29 cellular contexts compared by ENCODE assay signal in the genomic region with DNA sequence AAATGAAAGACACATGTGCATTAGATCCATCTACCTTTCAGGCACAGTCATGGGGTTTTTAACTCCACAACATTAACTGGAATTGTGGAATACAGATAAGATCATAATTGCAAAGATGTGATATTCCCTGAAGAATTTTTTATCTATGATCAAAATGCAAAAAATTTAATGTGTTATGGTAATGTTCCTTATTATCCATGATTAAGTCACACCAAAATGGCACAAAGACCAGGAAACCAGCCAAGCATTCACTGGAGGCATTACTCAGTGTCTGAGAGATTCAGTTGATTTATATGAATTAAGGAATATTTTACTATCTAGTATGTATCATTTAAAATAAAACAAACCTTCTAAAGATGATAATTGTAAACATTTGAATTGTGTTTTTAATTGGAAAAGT.
DNase-seq lines count a peak whose midpoint lies in the region; ATAC-seq and TF ChIP-seq lines count a peak whose summit lies in the region.
"Had no signal": no experiment of that assay in that cellular context is flagged by ENCODE, and none has a peak within 500 bp of the region (broad histone marks: within the 10 kb centered on the region; RNA-seq: fewer than 3 reads in every experiment).

No MANE protein-coding gene starts in this region.

- H3K36me3 Mint-ChIP-seq in MCF 10A (ENCODE audit: insufficient read depth, unreplicated experiment) = no peaks in the 10 kb centered on the region

- no peaks in the 10 kb centered on the region for H3K9me3 Mint-ChIP-seq in MCF 10A (ENCODE audit: unreplicated experiment)
- H3K9me3 Mint-ChIP-seq: activated naive CD8-positive, alpha-beta T cell treated with anti-CD3 and anti-CD28 coated beads, Interleukin-2, amount 50 U/mL, for 24 hours; memory B cell had no signal

- TF ChIP-seq EP300 in tibial nerve (IDR thresholded peaks at IDR 0.05) = no peak

- no peak for TF ChIP-seq POLR2A in breast epithelium (IDR thresholded peaks at IDR 0.05)
- TF ChIP-seq POLR2A in tibial nerve (IDR thresholded peaks at IDR 0.05) = no peak
- TF ChIP-seq POLR2A in lower leg skin (IDR thresholded peaks at IDR 0.05) = no peak

- DNase-seq in MCF 10A (ENCODE audit: unreplicated experiment) (peak; percentile 11), breast epithelium (ENCODE audit: low spot score in 2 of 2) (no peak), RPMI7951 (ENCODE audit: low read depth) (peak; percentile 2), fibroblast of gingiva (ENCODE audit: low read depth) (peak; percentile 56), tibial nerve (ENCODE audit: low spot score in 2 of 2) (no peak), lower leg skin (ENCODE audit: low spot score in 2 of 2) (no peak)
- DNase-seq: activated CD4-positive, alpha-beta T cell treated with anti-CD3 and anti-CD28 coated beads for 36 hours; activated CD8-positive, alpha-beta memory T cell treated with anti-CD3 and anti-CD28 coated beads for 24 hours; activated gamma-delta T cell treated with Interleukin-2 at 50 U/mL for 16 hours; activated naive CD8-positive, alpha-beta T cell treated with anti-CD3 and anti-CD28 coated beads, Interleukin-2, amount 50 U/mL, for 24 hours; activated T-cell treated with anti-CD3 and anti-CD28 coated beads, Interleukin-2, amount 50 U/mL, for 1 hour; C1 segment of cervical spinal cord; Calu3; DND-41; heart left ventricle; KG1; left colon; NCI-H510A treated with DMSO at 0.1 percent for 48 hours; PC-9; SHP77 treated with DMSO at 0.1 percent for 48 hours; sigmoid colon; stimulated activated CD8-positive, alpha-beta memory T cell treated with anti-CD3 and anti-CD28 coated beads, Interleukin-4, amount 100 ng/mL, for 48 hours; upper lobe of left lung had no signal

- POLR2A ChIA-PET in MCF 10A (lab: Yijun Ruan, JAX) = no interaction called here

- no peak overlapping the region for H3K27ac Mint-ChIP-seq in MCF 10A (ENCODE audit: low read depth, unreplicated experiment)
- H3K27ac Mint-ChIP-seq: activated CD4-positive, alpha-beta T cell treated with anti-CD3 and anti-CD28 coated beads for 36 hours; activated naive CD8-positive, alpha-beta T cell treated with anti-CD3 and anti-CD28 coated beads, Interleukin-2, amount 50 U/mL, for 24 hours; memory B cell had no signal

- H3K4me3 ChIP-seq in breast epithelium = no peak overlapping the region
- no peak overlapping the region for H3K4me3 ChIP-seq in tibial nerve
- no peak overlapping the region for H3K4me3 ChIP-seq in lower leg skin (ENCODE audit: low read depth, poor library complexity, severe bottlenecking)
- H3K4me3 ChIP-seq: coronary artery, esophagus muscularis mucosa, heart left ventricle, PC-9, sigmoid colon, upper lobe of left lung had no signal

- intact Hi-C loops in MCF 10A (cut with micrococcal nuclease) = no loop called here
- intact Hi-C loops in breast epithelium (cut with DNase I; ENCODE audit: low total_unique reads) = no loop called here
- intact Hi-C loops in lower leg skin (cut with DNase I; ENCODE audit: low total_unique reads) = no loop called here

- no TSS peak for BruUV-seq in MCF 10A (replicated peaks; lab: Mats Ljungman, UMichigan)

- no peak for TF ChIP-seq CTCF in MCF 10A (IDR thresholded peaks at IDR 0.05; ENCODE audit: unreplicated experiment)
- no peak for TF ChIP-seq CTCF in breast epithelium (IDR thresholded peaks at IDR 0.05)
- no peak for TF ChIP-seq CTCF in tibial nerve (IDR thresholded peaks at IDR 0.05)
- no peak for TF ChIP-seq CTCF in lower leg skin (IDR thresholded peaks at IDR 0.05)

- H3K9me3 ChIP-seq in breast epithelium = no peaks in the 10 kb centered on the region
- H3K9me3 ChIP-seq in tibial nerve = no peaks in the 10 kb centered on the region
- H3K9me3 ChIP-seq: esophagus muscularis mucosa, heart left ventricle, sigmoid colon, upper lobe of left lung had no signal

- H3K27me3 ChIP-seq in breast epithelium (no peaks in the 10 kb centered on the region), tibial nerve (no peaks in the 10 kb centered on the region)
- H3K27me3 ChIP-seq: esophagus muscularis mucosa, heart left ventricle, sigmoid colon, upper lobe of left lung had no signal

- H3K27ac ChIP-seq in breast epithelium (no peak overlapping the region), tibial nerve (no peak overlapping the region)
- H3K27ac ChIP-seq: 22Rv1, esophagus muscularis mucosa, PC-9, sigmoid colon, upper lobe of left lung had no signal

- H3K36me3 ChIP-seq in breast epithelium = no peaks in the 10 kb centered on the region
- no peaks in the 10 kb centered on the region for H3K36me3 ChIP-seq in tibial nerve
- H3K36me3 ChIP-seq: esophagus muscularis mucosa, heart left ventricle, sigmoid colon, upper lobe of left lung had no signal

- H3K4me1 Mint-ChIP-seq in MCF 10A (ENCODE audit: insufficient read depth, unreplicated experiment) = no peaks in the 10 kb centered on the region
- H3K4me1 Mint-ChIP-seq: activated CD4-positive, alpha-beta T cell treated with anti-CD3 and anti-CD28 coated beads for 36 hours; activated naive CD8-positive, alpha-beta T cell treated with anti-CD3 and anti-CD28 coated beads, Interleukin-2, amount 50 U/mL, for 24 hours; memory B cell had no signal

- H3K27me3 Mint-ChIP-seq in MCF 10A (ENCODE audit: insufficient read depth, unreplicated experiment) = no peaks in the 10 kb centered on the region
- H3K27me3 Mint-ChIP-seq: activated CD4-positive, alpha-beta T cell treated with anti-CD3 and anti-CD28 coated beads for 36 hours; activated naive CD8-positive, alpha-beta T cell treated with anti-CD3 and anti-CD28 coated beads, Interleukin-2, amount 50 U/mL, for 24 hours; memory B cell had no signal

- H3K4me1 ChIP-seq in breast epithelium (no peaks in the 10 kb centered on the region), tibial nerve (no peaks in the 10 kb centered on the region)
- H3K4me1 ChIP-seq: esophagus muscularis mucosa, heart left ventricle, sigmoid colon had no signal

- no peak overlapping the region for H3K4me3 Mint-ChIP-seq in MCF 10A (ENCODE audit: unreplicated experiment)
- H3K4me3 Mint-ChIP-seq: activated CD4-positive, alpha-beta T cell treated with anti-CD3 and anti-CD28 coated beads for 36 hours; activated naive CD8-positive, alpha-beta T cell treated with anti-CD3 and anti-CD28 coated beads, Interleukin-2, amount 50 U/mL, for 24 hours; memory B cell had no signal

- CTCF ChIA-PET in MCF 10A (lab: Yijun Ruan, JAX) = no interaction called here

- ATAC-seq in activated CD4-positive, CD25-positive, alpha-beta regulatory T cell treated with anti-CD3 and anti-CD28 coated beads, Interleukin-2, amount 50 U/mL, for 24 hours = no peak
- ATAC-seq in HG02938 (IDR thresholded peaks at IDR 0.05; ENCODE audit: unreplicated experiment) = no peak
- ATAC-seq: activated CD4-positive, alpha-beta T cell treated with anti-CD3 and anti-CD28 coated beads for 36 hours; activated naive CD8-positive, alpha-beta T cell treated with anti-CD3 and anti-CD28 coated beads, Interleukin-2, amount 50 U/mL, for 24 hours; heart left ventricle; left colon had no signal

Comparison
In these comparisons a context has a peak if more than half of its experiments do, and no peak if none do; other contexts are left out.
1. DNase-seq: peak in MCF 10A (single experiment), RPMI7951 (single experiment) and fibroblast of gingiva (single experiment); none in breast epithelium (0 of 2), tibial nerve (0 of 2) and lower leg skin (0 of 2).